ENCODE assay signal across 8 cellular contexts in the genomic region with DNA sequence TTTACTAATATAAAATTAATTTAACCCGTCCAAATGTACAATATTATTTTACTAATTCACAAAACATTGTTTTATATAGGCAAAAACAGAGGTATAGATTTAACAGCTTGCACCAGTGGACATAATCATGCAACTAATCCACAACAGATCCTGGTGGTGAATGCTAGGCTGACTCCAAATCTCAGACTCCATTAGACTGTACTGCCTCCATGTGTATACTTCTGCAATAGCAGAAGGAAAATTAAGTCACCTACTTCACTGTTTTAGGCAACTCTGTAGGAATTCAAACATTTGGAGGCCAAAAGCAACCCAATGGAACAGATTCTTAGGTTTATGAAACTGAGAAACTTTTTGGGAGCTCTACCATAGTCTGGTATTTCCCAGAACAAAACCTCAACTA. TPM values are rescaled to one million over a fixed set of nuclear protein-coding genes. Genes with fewer than 3 reads are reported as not detected.
DNase-seq lines count a peak whose midpoint lies in the region; ATAC-seq and TF ChIP-seq lines count a peak whose summit lies in the region.

No MANE protein-coding gene starts in this region.

- no peaks in the 10 kb centered on the region for H3K4me1 Mint-ChIP-seq in osteocyte (ENCODE audit: unreplicated experiment)

- no peaks in the 10 kb centered on the region for H3K27me3 ChIP-seq in heart left ventricle

- H3K27me3 Mint-ChIP-seq in osteocyte (ENCODE audit: unreplicated experiment): peaks cover 15% of the 10 kb centered on the region

- no peaks in the 10 kb centered on the region for H3K4me1 ChIP-seq in heart left ventricle

- no peak overlapping the region for H3K4me3 ChIP-seq in heart left ventricle

- peak in 1 of 4 donors; percentile 51 for ATAC-seq in heart left ventricle
- no peak for ATAC-seq in Right ventricle myocardium inferior
- peak; percentile 73 for ATAC-seq in HG02588 (IDR thresholded peaks at IDR 0.05; ENCODE audit: unreplicated experiment)

- H3K27ac ChIP-seq in heart left ventricle: no peak overlapping the region

- DNase-seq in heart left ventricle: no peak
- DNase-seq in Right ventricle myocardium inferior (ENCODE audit: missing footprints): no peak
- DNase-seq in NCI-H69 (lab: John Stamatoyannopoulos, UW): peak; percentile 52
- DNase-seq in dermis microvascular lymphatic vessel endothelial cell (ENCODE audit: low read depth in 2 of 2): peak; percentile 57 to 69
- no peak for DNase-seq in osteocyte (ENCODE audit: extremely low spot score, unreplicated experiment)
- DNase-seq in NK-92 (lab: John Stamatoyannopoulos, UW; ENCODE audit: unreplicated experiment): no peak
- no peak for DNase-seq in putamen (ENCODE audit: low spot score)

- no peak overlapping the region for H3K27ac Mint-ChIP-seq in osteocyte (ENCODE audit: unreplicated experiment)

- H3K36me3 Mint-ChIP-seq in osteocyte (ENCODE audit: unreplicated experiment): no peaks in the 10 kb centered on the region

- intact Hi-C loops in heart left ventricle (cut with DNase I): loop anchor here in 3 of 10 donors (10.0 kb wide), 1 partner anchor 323 kb away; no protein-coding TSS in a partner anchor
- intact Hi-C loops in Right ventricle myocardium inferior (cut with DNase I): no loop called here

- WGBS in heart left ventricle, 4 donors: 28 to 46% (median 38%) methylated on average over 1 of the region's 1 CpG

- no peaks in the 10 kb centered on the region for H3K9me3 Mint-ChIP-seq in osteocyte (ENCODE audit: unreplicated experiment)

- H3K36me3 ChIP-seq in heart left ventricle: no peaks in the 10 kb centered on the region

- no peaks in the 10 kb centered on the region for H3K9me3 ChIP-seq in heart left ventricle

- no peak for TF ChIP-seq POLR2A in heart left ventricle (IDR thresholded peaks at IDR 0.05)

- no peak overlapping the region for H3K4me3 Mint-ChIP-seq in osteocyte (ENCODE audit: unreplicated experiment)

- peak in 11 of 12 donors; percentile 12 to 61 (median 41) for TF ChIP-seq CTCF in heart left ventricle (IDR thresholded peaks at IDR 0.05)
- TF ChIP-seq CTCF in osteocyte (IDR thresholded peaks at IDR 0.05): peak; percentile 57

RNA-seq across cellular contexts. Expression of a gene that starts 30.0 kb away (rescaled TPM):
- total RNA-seq in heart left ventricle: 1 to 10 TPM in 2 of 9 donors, under 1 TPM in 6, not detected in 1; 0.20 to 4.7 (median 0.34) TPM
- polyA plus RNA-seq in heart left ventricle: under 1 TPM in 1 of 2 donors, not detected in 1; 0.19 TPM
- 1.1 TPM for total RNA-seq in Right ventricle myocardium inferior
- total RNA-seq in dermis microvascular lymphatic vessel endothelial cell: 0.13 TPM in 1 of 2 replicates, not detected in the other
- not detected in 2 replicates for total RNA-seq in osteocyte

RNA-seq across cellular contexts. Expression of a gene that starts 39.7 kb away (rescaled TPM):
- total RNA-seq in heart left ventricle: 1 to 10 TPM in 5 of 9 donors, under 1 TPM in 4; 0.22 to 2.1 (median 1.1) TPM
- polyA plus RNA-seq in heart left ventricle: 1 to 10 TPM in 1 of 2 donors, under 1 TPM in 1; 0.30 to 1.4 TPM
- total RNA-seq in Right ventricle myocardium inferior: 0.46 TPM
- total RNA-seq in dermis microvascular lymphatic vessel endothelial cell: 43.9 and 90.5 TPM in 2 replicates
- total RNA-seq in osteocyte: 3.0 and 3.8 TPM in 2 replicates

Comparison
In these comparisons a context has a peak if more than half of its experiments do, and no peak if none do; other contexts are left out.
1. DNase-seq: peak in NCI-H69 (single experiment) and dermis microvascular lymphatic vessel endothelial cell (2 of 2); none in heart left ventricle (0 of 5), Right ventricle myocardium inferior (single experiment), osteocyte (single experiment), NK-92 (single experiment) and putamen (single experiment).